Comparison of ENCODE assay signal across 10 cellular contexts in the genomic region with DNA sequence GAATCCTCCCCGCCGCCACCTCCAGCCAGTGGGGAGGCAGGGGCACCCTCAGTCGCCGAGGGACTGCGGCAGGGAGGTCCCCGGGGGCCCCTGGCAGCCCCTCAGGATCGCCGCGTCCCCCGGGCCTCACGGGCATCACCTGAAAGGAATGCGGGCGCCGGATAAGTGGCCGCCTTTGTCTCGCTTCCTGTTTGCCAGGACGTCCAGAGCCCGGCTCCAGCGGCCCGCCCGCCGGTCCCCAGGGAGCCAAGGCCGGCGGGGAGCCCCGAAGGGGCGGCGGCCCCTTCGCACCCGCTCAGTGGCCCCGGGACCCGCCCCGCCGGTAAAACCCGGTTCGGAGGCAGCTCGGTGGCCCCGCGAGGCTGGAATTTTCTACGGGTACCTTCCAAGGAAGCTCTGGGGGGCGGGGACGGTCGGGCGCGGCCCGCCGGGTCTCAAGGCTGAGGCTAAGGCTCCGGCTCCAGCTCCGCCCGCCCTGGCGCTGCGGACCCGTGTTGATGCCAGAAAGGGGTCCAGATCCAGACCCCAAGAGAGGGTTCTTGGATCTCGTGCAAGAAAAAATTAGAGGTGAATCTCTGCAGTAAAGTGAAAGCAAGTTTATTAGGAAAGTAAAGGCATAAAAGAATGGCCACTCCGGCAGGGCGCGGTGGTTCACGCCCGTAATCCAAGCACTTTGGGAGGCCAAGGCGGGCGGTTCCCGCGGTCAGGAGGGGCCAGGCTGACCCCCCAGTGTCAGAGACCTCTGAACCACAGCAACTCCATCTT. TPM values are rescaled to one million over a fixed set of nuclear protein-coding genes. Genes with fewer than 3 reads are reported as not detected.
DNase-seq lines count a peak whose midpoint lies in the region; ATAC-seq and TF ChIP-seq lines count a peak whose summit lies in the region.
"Had no signal": no experiment of that assay in that cellular context is flagged by ENCODE, and none has a peak within 500 bp of the region (broad histone marks: within the 10 kb centered on the region; RNA-seq: fewer than 3 reads in every experiment).

No MANE protein-coding gene starts in this region.

- TF ChIP-seq POLR2A in ovary (IDR thresholded peaks at IDR 0.05), result no peak

- TF ChIP-seq CTCF in AG09309 (IDR thresholded peaks at IDR 0.05; ENCODE audit: control insufficient read depth, insufficient read depth, low read depth, low read length, missing control alignments) (no peak), heart right ventricle (IDR thresholded peaks at IDR 0.05) (no peak), ovary (IDR thresholded peaks at IDR 0.05) (no peak)

- H3K9me3 ChIP-seq in adipocyte (ENCODE audit: control insufficient read depth, low read length) (no peaks in the 10 kb centered on the region), heart right ventricle (no peaks in the 10 kb centered on the region), ovary (no peaks in the 10 kb centered on the region)

- peak overlapping the region; percentile 76 for H3K9ac ChIP-seq in adipocyte (ENCODE audit: low read length)

- no peaks in the 10 kb centered on the region for H3K36me3 ChIP-seq in adipocyte (ENCODE audit: control insufficient read depth, insufficient read depth, low read length, severe bottlenecking)
- peaks cover 6 to 39% (median 20%) of the 10 kb centered on the region in 9 donors for H3K36me3 ChIP-seq in heart right ventricle
- no peaks in the 10 kb centered on the region for H3K36me3 ChIP-seq in ovary

- DNase-seq in AG09309 (ENCODE audit: low read depth) (no peak), adipocyte (ENCODE audit: low read depth) (no peak), heart right ventricle (peak in 1 of 2 donors; percentile 71), ovary (peak in 4 of 5 donors; percentile 51 to 71 (median 67)), NCI-H2107 treated with DMSO at 0.1 percent for 48 hours (lab: John Stamatoyannopoulos, UW; ENCODE audit: unreplicated experiment) (no peak), NCI-H69 (lab: John Stamatoyannopoulos, UW) (no peak), DMS79 (lab: John Stamatoyannopoulos, UW) (no peak), CD1c-positive myeloid dendritic cell (ENCODE audit: extremely low spot score) (no peak)
- DNase-seq: occipital lobe had no signal

- H3K27ac ChIP-seq in heart right ventricle (peak overlapping the region; percentile 82 to 96 (median 94)), ovary (peak overlapping the region; percentile 62 to 66)

- no peak for TF ChIP-seq EP300 in ovary (IDR thresholded peaks at IDR 0.05)

- ATAC-seq in heart right ventricle, result peak; percentile 16 to 52 (median 37)

- intact Hi-C loops in heart right ventricle (cut with DNase I) (no loop called here), ovary (cut with DNase I) (loop anchor here in 1 of 4 donors (10.0 kb wide), 1 partner anchor 56 kb away; a partner anchor contains a TSS)

- H3K27me3 ChIP-seq in adipocyte (replicated peaks; ENCODE audit: control insufficient read depth, insufficient read depth, low read length) (no peaks in the 10 kb centered on the region), heart right ventricle (peaks cover 0 to 13% (median 0%) of the 10 kb centered on the region in 7 donors), ovary (no peaks in the 10 kb centered on the region)

- peaks cover 18% of the 10 kb centered on the region for H3K4me1 ChIP-seq in adipocyte (ENCODE audit: control insufficient read depth, insufficient read depth, low read length)
- H3K4me1 ChIP-seq in heart right ventricle, result peaks cover 21 to 79% (median 60%) of the 10 kb centered on the region in 9 donors
- H3K4me1 ChIP-seq in ovary (ENCODE audit: insufficient read depth), result peaks cover 25% of the 10 kb centered on the region

- H3K4me3 ChIP-seq in AG09309 (ENCODE audit: control insufficient read depth, low read depth, low read length) (peak overlapping the region; percentile 20), adipocyte (ENCODE audit: low read length) (peak overlapping the region; percentile 74), heart right ventricle (peak overlapping the region in 9 of 10 donors; percentile 13 to 51 (median 43)), ovary (peak overlapping the region; percentile 40)

- 17 to 21% methylated on average over 60 to 62 of the region's 62 CpGs for WGBS in heart right ventricle, 2 donors
- 8 to 13% (median 12%) methylated on average over 40 to 62 of the region's 62 CpGs for WGBS in ovary, 3 donors

RNA-seq across cellular contexts. Expression of a gene that starts 12.6 kb away (rescaled TPM):
- total RNA-seq in heart right ventricle (100 to 1,000 TPM; 139 to 336 (median 188) TPM), ovary (10 to 100 TPM; 27.1 to 57.3 (median 31.4) TPM)
- polyA plus RNA-seq in heart right ventricle (100 to 1,000 TPM; 268 to 332 TPM), ovary (10 to 100 TPM; 30.0 to 55.0 TPM)
- total RNA-seq: SK-MEL-5 had no signal

RNA-seq across cellular contexts. Expression of a gene that starts 28.6 kb away (rescaled TPM):
- total RNA-seq in heart right ventricle (under 1 TPM in 6 of 10 donors, not detected in 4; 0.17 to 0.92 (median 0.37) TPM), ovary (not detected)
- polyA plus RNA-seq in heart right ventricle (1 to 10 TPM in 1 of 2 donors, under 1 TPM in 1; 0.20 to 1.5 TPM), ovary (not detected)
- total RNA-seq: SK-MEL-5 had no signal

RNA-seq across cellular contexts. Expression of a gene that starts 55.7 kb away (rescaled TPM):
- 10 to 100 TPM; 35.0 to 47.9 (median 40.0) TPM for total RNA-seq in heart right ventricle
- 10 to 100 TPM; 35.4 to 94.3 TPM for polyA plus RNA-seq in heart right ventricle
- 10 to 100 TPM; 31.7 to 65.2 (median 59.9) TPM for total RNA-seq in ovary
- 10 to 100 TPM; 54.3 to 58.2 TPM for polyA plus RNA-seq in ovary

Comparison
In these comparisons a context has a peak if more than half of its experiments do, and no peak if none do; other contexts are left out.
1. DNase-seq: peak in ovary (4 of 5); none in AG09309 (single experiment), adipocyte (single experiment), NCI-H2107 treated with DMSO at 0.1 percent for 48 hours (single experiment), NCI-H69 (single experiment), DMS79 (single experiment) and CD1c-positive myeloid dendritic cell (single experiment).
2. H3K4me3 ChIP-seq: peak in every context shown above with its lines; median percentile 74 in adipocyte; 43 in heart right ventricle; 40 in ovary; 20 in AG09309.